24 cellular contexts compared by ENCODE assay signal in the genomic region with DNA sequence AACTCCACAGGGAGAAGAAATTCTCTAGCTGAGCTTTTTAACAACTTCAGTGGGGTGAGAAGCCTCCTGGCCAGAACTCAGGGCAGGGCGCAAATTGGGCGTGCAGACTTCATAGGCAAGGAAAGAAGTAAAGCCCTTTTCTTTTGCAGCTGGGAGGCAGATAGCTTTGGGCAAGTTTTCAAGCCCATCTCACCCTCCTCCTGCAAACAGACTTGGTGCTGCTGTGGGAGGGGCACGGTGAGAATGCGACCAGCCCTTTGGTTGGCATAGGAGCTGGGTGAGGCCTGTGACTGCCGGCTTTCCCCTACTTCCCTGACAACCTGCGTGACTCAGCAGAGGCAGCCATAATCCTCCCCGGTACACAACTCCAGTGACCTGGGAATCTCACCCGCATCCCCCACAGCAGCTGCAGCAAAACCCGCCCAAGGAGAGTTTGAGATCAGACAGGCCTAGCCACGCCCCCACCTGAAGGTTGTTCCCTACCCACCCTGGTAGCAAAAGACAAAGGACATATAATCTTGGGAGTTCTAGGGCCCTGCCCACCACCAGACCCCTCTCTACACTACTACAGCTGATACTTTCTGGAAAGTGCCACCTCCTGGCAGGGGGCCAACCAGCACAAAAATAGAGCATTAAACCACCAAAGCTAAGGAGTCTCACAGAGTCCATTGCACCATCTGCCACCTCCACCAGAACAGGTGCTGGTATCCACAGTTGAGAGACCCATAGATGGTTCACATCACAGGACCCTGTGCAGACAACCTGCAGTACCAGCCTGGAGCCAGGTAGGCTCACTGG.
"Had no signal": no experiment of that assay in that cellular context is flagged by ENCODE, and none has a peak within 500 bp of the region (broad histone marks: within the 10 kb centered on the region; RNA-seq: fewer than 3 reads in every experiment).

No MANE protein-coding gene starts in this region.

- H3K27ac ChIP-seq: left ventricle myocardium inferior, neural progenitor cell, ovary, right atrium auricular region, skin epidermis, spleen, suprapubic skin, thoracic aorta, tibial artery, upper lobe of right lung had no signal

- H2AFZ ChIP-seq: neural progenitor cell had no signal

- ATAC-seq: natural killer cell; sciatic nerve; stimulated activated effector memory CD8-positive, alpha-beta T cell treated with anti-CD3 and anti-CD28 coated beads, Interleukin-12 subunit alpha, Interleukin-12 subunit beta, amount 100 ng/mL, for 72 hours; upper lobe of right lung had no signal

- H3K9me3 ChIP-seq: suprapubic skin, thoracic aorta, tibial artery, upper lobe of right lung had no signal

- H3K36me3 ChIP-seq: left ventricle myocardium inferior, neural progenitor cell, ovary, right atrium auricular region, spleen, suprapubic skin, thoracic aorta, tibial artery, upper lobe of right lung had no signal

- H3K9ac ChIP-seq: neural progenitor cell had no signal

- H3K4me1 ChIP-seq: left ventricle myocardium inferior, neural progenitor cell, right atrium auricular region, spleen, suprapubic skin, tibial artery, upper lobe of right lung had no signal

- H3K4me2 ChIP-seq: neural progenitor cell had no signal

- DNase-seq: hypothalamus; immature natural killer cell; left ventricle myocardium inferior; mesendoderm; naive B cell; natural killer cell; nephron progenitor cell; ovary; spleen; stimulated activated CD4-positive, alpha-beta T cell treated with anti-CD3 and anti-CD28 coated beads, Interleukin-4, amount 100 ng/mL, for 24 hours; stimulated activated naive CD4-positive, alpha-beta T cell; tibial artery; trophoblast cell; upper lobe of right lung had no signal

- H3K4me3 ChIP-seq: left ventricle myocardium inferior, lung, neural progenitor cell, ovary, right atrium auricular region, skin epidermis, spleen, suprapubic skin, thoracic aorta, tibial artery, upper lobe of right lung had no signal

- FAIRE-seq: islet of Langerhans, urothelium cell line had no signal

- H3K27me3 ChIP-seq: neural progenitor cell, ovary, right atrium auricular region, tibial artery had no signal
